29 cellular contexts compared by ENCODE assay signal in the genomic region with DNA sequence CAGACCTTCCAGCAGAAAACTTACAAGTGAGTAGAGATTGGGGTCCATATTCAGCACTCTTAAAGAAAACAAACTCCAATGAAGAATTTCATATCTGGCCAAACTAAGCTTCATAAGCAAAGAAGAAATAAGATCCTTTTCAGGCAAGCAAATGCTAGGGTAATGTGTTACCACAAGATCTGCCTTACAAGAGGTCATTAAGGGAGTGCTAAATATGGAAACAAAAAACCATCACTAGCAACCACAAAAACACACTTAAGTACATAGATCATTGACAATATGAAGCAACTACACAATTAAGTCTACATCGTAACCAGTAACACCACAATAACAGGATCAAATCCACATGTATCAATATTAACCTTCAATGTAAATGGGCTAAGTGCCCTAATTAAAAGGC. TPM values are rescaled to one million over a fixed set of nuclear protein-coding genes. Genes with fewer than 3 reads are reported as not detected.
"Had no signal": no experiment of that assay in that cellular context is flagged by ENCODE, and none has a peak within 500 bp of the region (broad histone marks: within the 10 kb centered on the region; RNA-seq: fewer than 3 reads in every experiment).

No MANE protein-coding gene starts in this region.

- H3K36me3 Mint-ChIP-seq: mesothelial cell of epicardium had no signal

- H3K27me3 ChIP-seq: dorsolateral prefrontal cortex, esophagus squamous epithelium, gastrocnemius medialis, heart right ventricle, left lung had no signal

- H3K4me3 ChIP-seq: coronary artery, dorsolateral prefrontal cortex, esophagus squamous epithelium, gastrocnemius medialis, heart right ventricle, left lung, lower lobe of right lung, mucosa of descending colon had no signal

- DNase-seq: dermis blood vessel endothelial cell; dorsolateral prefrontal cortex; effector CD4-positive, alpha-beta T cell; effector memory CD8-positive, alpha-beta T cell; endodermal cell; erythroblast; esophagus squamous epithelium; foreskin fibroblast; foreskin melanocyte; gastrocnemius medialis; glutamatergic neuron; head of caudate nucleus; heart right ventricle; hippocampal formation; left cardiac atrium; left lung; left ventricle myocardium superior; lower lobe of right lung; mesenchymal stem cell; mucosa of descending colon had no signal

- H3K4me1 ChIP-seq: esophagus squamous epithelium, gastrocnemius medialis, heart right ventricle, left lung, lower lobe of right lung had no signal

- H3K36me3 ChIP-seq: esophagus squamous epithelium, gastrocnemius medialis, heart right ventricle, left lung, lower lobe of right lung had no signal

- H3K4me1 Mint-ChIP-seq: endodermal cell, mesothelial cell of epicardium had no signal

- H3K27ac ChIP-seq: coronary artery, dorsolateral prefrontal cortex, epithelial cell of prostate, esophagus squamous epithelium, gastrocnemius medialis, heart right ventricle, left lung, lower lobe of right lung had no signal

- FAIRE-seq: colon, endometrium, islet of Langerhans, keratinocyte had no signal

- H3K27ac Mint-ChIP-seq: effector memory CD8-positive, alpha-beta T cell; endodermal cell; mesothelial cell of epicardium had no signal

- ATAC-seq: effector memory CD8-positive, alpha-beta T cell; esophagus mucosa; gastrocnemius medialis; heart right ventricle; left cardiac atrium; left lung; left ventricle myocardium superior; lower lobe of right lung; mucosa of descending colon had no signal

- H3K9me3 ChIP-seq: esophagus squamous epithelium, gastrocnemius medialis, lower lobe of right lung, mucosa of descending colon had no signal

- H3K4me3 Mint-ChIP-seq: effector memory CD8-positive, alpha-beta T cell; endodermal cell; mesothelial cell of epicardium had no signal

RNA-seq across cellular contexts. Expression of a gene that starts 47.1 kb away (rescaled TPM):
- total RNA-seq: chondrocyte had no signal
- polyA plus RNA-seq: keratinocyte had no signal
